Comparison of ENCODE assay signal across 20 cellular contexts in genomic region chr2:46148369-46148736, GRCh38.
DNase-seq lines count a peak whose midpoint lies in the region; FAIRE-seq and TF ChIP-seq lines count a peak whose summit lies in the region.
"Had no signal": no experiment of that assay in that cellular context is flagged by ENCODE, and none has a peak within 500 bp of the region (broad histone marks: within the 10 kb centered on the region; RNA-seq: fewer than 3 reads in every experiment).

No MANE protein-coding gene starts in this region.

- DNase-seq in GM13976 (ENCODE audit: low spot score) = peak; percentile 4
- DNase-seq in HTR-8/SVneo (ENCODE audit: insufficient read length, low spot score) = no peak
- DNase-seq in SK-MEL-5 (ENCODE audit: low read depth, low spot score) = peak; percentile 26
- DNase-seq in trophoblast cell = peak; percentile 90 to 97
- DNase-seq in stimulated activated CD4-positive, alpha-beta T cell treated with anti-CD3 and anti-CD28 coated beads, Interleukin-1b, Interleukin-23, amount 100 ng/mL, for 48 hours = no peak
- DNase-seq in NCI-H2171 (lab: John Stamatoyannopoulos, UW) = no peak
- DNase-seq: BE2C; CD8-positive, alpha-beta T cell; COR-L47; DMS153; DMS79 treated with DMSO at 0.1 percent for 48 hours; EL; GOT3; H9 had no signal

- H3K4me2 ChIP-seq in trophoblast cell (ENCODE audit: low read length) = no peak overlapping the region
- H3K4me2 ChIP-seq: A549 had no signal

- H3K27me3 ChIP-seq in trophoblast cell (ENCODE audit: insufficient read depth, low read length) = no peaks in the 10 kb centered on the region
- H3K27me3 ChIP-seq: BE2C had no signal

- WGBS in trophoblast cell (ENCODE audit: extremely low coverage, insufficient coverage, insufficient read length) = no CpG with 5 or more reads among the region's 2 CpGs

- H3K18ac ChIP-seq in trophoblast cell (ENCODE audit: low read length) = peak overlapping the region; percentile 39

- H3K23ac ChIP-seq in trophoblast cell (ENCODE audit: low read length) = no peak overlapping the region

- H4K12ac ChIP-seq in trophoblast cell (ENCODE audit: low read depth, low read length) = no peak overlapping the region

- H3K9ac ChIP-seq in trophoblast cell (ENCODE audit: low read length) = no peak overlapping the region

- H3K79me2 ChIP-seq in trophoblast cell (ENCODE audit: control insufficient read depth, insufficient read depth, low read length, poor library complexity) = no peaks in the 10 kb centered on the region

- peak overlapping the region; percentile 61 for H2BK120ac ChIP-seq in trophoblast cell (ENCODE audit: insufficient read depth, low read length, poor library complexity)

- no peaks in the 10 kb centered on the region for H3K36me3 ChIP-seq in trophoblast cell (ENCODE audit: control insufficient read depth in 1 of 2, insufficient read depth in 2 of 2, low read length in 2 of 2)

- H4K8ac ChIP-seq in trophoblast cell (ENCODE audit: low read depth, low read length) = peak overlapping the region; percentile 3

- peaks cover 22% of the 10 kb centered on the region for H3K79me1 ChIP-seq in trophoblast cell (ENCODE audit: low read length)

- TF ChIP-seq CTCF in GM13976 (IDR thresholded peaks at IDR 0.05; ENCODE audit: borderline replicate concordance, control extremely low read depth, extremely low read depth, insufficient read depth, missing control alignments) = no peak

- H3K9me3 ChIP-seq in trophoblast cell (ENCODE audit: insufficient read depth, low read depth, low read length) = no peaks in the 10 kb centered on the region
- H3K9me3 ChIP-seq: A549, BE2C had no signal

- in situ Hi-C loops in GM13976 (cut with MboI; ENCODE audit: low sequenced_read_pairs, unreplicated experiment) (no loop called here), SK-MEL-5 (cut with HindIII; ENCODE audit: low pct_unique_long_range_greater_than_20kb, low sequenced_read_pairs) (no loop called here)

- no peak overlapping the region for H3K27ac ChIP-seq in trophoblast cell (ENCODE audit: low read depth, low read length)
- H3K27ac ChIP-seq: A549, C4-2B had no signal

- H4K91ac ChIP-seq in trophoblast cell (ENCODE audit: low read depth, low read length) = peak overlapping the region; percentile 73

- peak overlapping the region; percentile 62 for H2BK12ac ChIP-seq in trophoblast cell (ENCODE audit: low read length)

- no peak overlapping the region for H3K4me3 ChIP-seq in trophoblast cell (ENCODE audit: low read depth, low read length)
- H3K4me3 ChIP-seq: A549 had no signal

- FAIRE-seq in HTR-8/SVneo (lab: Jason Lieb, UNC) = peak; percentile 58
- FAIRE-seq: A549, D721Med, G401.6, GM12892, GM19239 had no signal

- H2AFZ ChIP-seq in trophoblast cell (ENCODE audit: insufficient read depth, low read length, poor library complexity) = no peak overlapping the region

- H2AK5ac ChIP-seq in trophoblast cell (ENCODE audit: low read length) = peak overlapping the region; percentile 51

- no peak overlapping the region for H3K4ac ChIP-seq in trophoblast cell (ENCODE audit: low read depth, low read length)

- no peak overlapping the region for H2BK5ac ChIP-seq in trophoblast cell (ENCODE audit: low read depth, low read length, poor library complexity)

- peaks cover 20 to 36% of the 10 kb centered on the region in 2 experiments for H3K4me1 ChIP-seq in trophoblast cell (ENCODE audit: control insufficient read depth in 1 of 2, insufficient read depth in 2 of 2, low read length in 2 of 2)
- H3K4me1 ChIP-seq: BE2C had no signal

- peak overlapping the region; percentile 40 for H3K14ac ChIP-seq in trophoblast cell (ENCODE audit: low read length)

Comparison
In these comparisons a context has a peak if more than half of its experiments do, and no peak if none do; other contexts are left out.
1. DNase-seq: peak in GM13976 (single experiment), SK-MEL-5 (single experiment) and trophoblast cell (2 of 2); none in HTR-8/SVneo (single experiment), stimulated activated CD4-positive, alpha-beta T cell treated with anti-CD3 and anti-CD28 coated beads, Interleukin-1b, Interleukin-23, amount 100 ng/mL, for 48 hours (single experiment) and NCI-H2171 (single experiment).